10 cellular contexts compared by ENCODE assay signal in genomic region chr3:196178993-196179379, GRCh38. TPM values are rescaled to one million over a fixed set of nuclear protein-coding genes. Genes with fewer than 3 reads are reported as not detected.
DNase-seq lines count a peak whose midpoint lies in the region; ATAC-seq and TF ChIP-seq lines count a peak whose summit lies in the region.
"Had no signal": no experiment of that assay in that cellular context is flagged by ENCODE, and none has a peak within 500 bp of the region (broad histone marks: within the 10 kb centered on the region; RNA-seq: fewer than 3 reads in every experiment).

No MANE protein-coding gene starts in this region.

- H3K4me1 Mint-ChIP-seq in activated naive CD4-positive, alpha-beta T cell treated with anti-CD3 and anti-CD28 coated beads, Interleukin-2, amount 50 U/mL, for 24 hours = peaks cover 31% of the 10 kb centered on the region
- peaks cover 51% of the 10 kb centered on the region for H3K4me1 Mint-ChIP-seq in activated T-helper 2 cell treated with anti-CD3 and anti-CD28 coated beads, Interferon-gamma antibody, Interleukin-2, Interleukin-4, amounts not matched to agents 10 μg/mL and 5 μg/mL and 100 μg/mL, durations not matched to agents 14 hours and 24 hours and 36 hours (ENCODE audit: low read depth)

- no peak overlapping the region for H2BK5ac ChIP-seq in mesenchymal stem cell (ENCODE audit: low read depth, low read length, poor library complexity, severe bottlenecking)

- TF ChIP-seq CTCF in sigmoid colon (IDR thresholded peaks at IDR 0.05) = no peak

- intact Hi-C loops in activated T-helper 2 cell treated with anti-CD3 and anti-CD28 coated beads, Interferon-gamma antibody, Interleukin-2, Interleukin-4, amounts not matched to agents 10 μg/mL and 5 μg/mL and 100 μg/mL, durations not matched to agents 14 hours and 24 hours and 36 hours (cut with micrococcal nuclease) = loop anchor here (1.0 to 2.0 kb wide), 3 partner anchors 67 to 272 kb away; partner anchors contain the start of gene TFRC
- intact Hi-C loops in sigmoid colon (cut with DNase I) = no loop called here

- no peak for TF ChIP-seq EP300 in sigmoid colon (IDR thresholded peaks at IDR 0.05)

- H3K23ac ChIP-seq in mesenchymal stem cell (ENCODE audit: low read length in 2 of 2) = no peak overlapping the region

- no peak for TF ChIP-seq POLR2A in sigmoid colon (IDR thresholded peaks at IDR 0.05)

- H3K36me3 ChIP-seq in mesenchymal stem cell (ENCODE audit: control insufficient read depth in 1 of 2, insufficient read depth in 2 of 2, low read depth in 1 of 2, low read length in 2 of 2) (no peaks in the 10 kb centered on the region), thymus (ENCODE audit: control insufficient read depth, insufficient read depth) (no peaks in the 10 kb centered on the region), sigmoid colon (no peaks in the 10 kb centered on the region)
- H3K36me3 ChIP-seq: WERI-Rb-1 had no signal

- H3K4me3 ChIP-seq in mesenchymal stem cell (ENCODE audit: insufficient read depth in 1 of 2, low read depth in 1 of 2, low read length in 2 of 2) (no peak overlapping the region), thymus (ENCODE audit: low read length) (peak overlapping the region; percentile 38), sigmoid colon (no peak overlapping the region)

- H3K36me3 Mint-ChIP-seq in activated naive CD4-positive, alpha-beta T cell treated with anti-CD3 and anti-CD28 coated beads, Interleukin-2, amount 50 U/mL, for 24 hours = no peaks in the 10 kb centered on the region
- H3K36me3 Mint-ChIP-seq in activated T-helper 2 cell treated with anti-CD3 and anti-CD28 coated beads, Interferon-gamma antibody, Interleukin-2, Interleukin-4, amounts not matched to agents 10 μg/mL and 5 μg/mL and 100 μg/mL, durations not matched to agents 14 hours and 24 hours and 36 hours (ENCODE audit: low read depth) = no peaks in the 10 kb centered on the region

- no peaks in the 10 kb centered on the region for H3K79me1 ChIP-seq in mesenchymal stem cell (replicated peaks; ENCODE audit: low read length, poor library complexity, severe bottlenecking)

- no peaks in the 10 kb centered on the region for H3K9me3 Mint-ChIP-seq in activated naive CD4-positive, alpha-beta T cell treated with anti-CD3 and anti-CD28 coated beads, Interleukin-2, amount 50 U/mL, for 24 hours
- H3K9me3 Mint-ChIP-seq in activated T-helper 2 cell treated with anti-CD3 and anti-CD28 coated beads, Interferon-gamma antibody, Interleukin-2, Interleukin-4, amounts not matched to agents 10 μg/mL and 5 μg/mL and 100 μg/mL, durations not matched to agents 14 hours and 24 hours and 36 hours = no peaks in the 10 kb centered on the region

- H4K8ac ChIP-seq in mesenchymal stem cell (ENCODE audit: low read length) = no peak overlapping the region

- no peak for ATAC-seq in GM21786 (IDR thresholded peaks at IDR 0.05; ENCODE audit: unreplicated experiment)

- peak overlapping the region; percentile 97 for H3K27ac Mint-ChIP-seq in activated naive CD4-positive, alpha-beta T cell treated with anti-CD3 and anti-CD28 coated beads, Interleukin-2, amount 50 U/mL, for 24 hours
- peak overlapping the region; percentile 98 for H3K27ac Mint-ChIP-seq in activated T-helper 2 cell treated with anti-CD3 and anti-CD28 coated beads, Interferon-gamma antibody, Interleukin-2, Interleukin-4, amounts not matched to agents 10 μg/mL and 5 μg/mL and 100 μg/mL, durations not matched to agents 14 hours and 24 hours and 36 hours

- H2BK15ac ChIP-seq in mesenchymal stem cell (ENCODE audit: low read depth, poor library complexity, severe bottlenecking) = no peak overlapping the region

- no peak overlapping the region for H2AK5ac ChIP-seq in mesenchymal stem cell (ENCODE audit: low read length, severe bottlenecking)

- no peak overlapping the region for H4K91ac ChIP-seq in mesenchymal stem cell (ENCODE audit: low read length)

- no peak overlapping the region for H3K14ac ChIP-seq in mesenchymal stem cell (ENCODE audit: low read length in 2 of 2)

- H3K18ac ChIP-seq in mesenchymal stem cell (ENCODE audit: low read depth in 1 of 2, low read length in 2 of 2) = no peak overlapping the region

- no peak overlapping the region for H2AFZ ChIP-seq in mesenchymal stem cell (ENCODE audit: low read depth, low read length)

- no peak for DNase-seq in activated naive CD4-positive, alpha-beta T cell treated with anti-CD3 and anti-CD28 coated beads, Interleukin-2, amount 50 U/mL, for 16 hours
- DNase-seq in activated T-helper 2 cell treated with anti-CD3 and anti-CD28 coated beads, Interferon-gamma antibody, Interleukin-2, Interleukin-4, amounts not matched to agents 10 μg/mL and 5 μg/mL and 100 μg/mL, durations not matched to agents 14 hours and 24 hours and 36 hours (ENCODE audit: low spot score) = no peak
- no peak for DNase-seq in mesenchymal stem cell
- no peak for DNase-seq in sigmoid colon
- DNase-seq in NCI-H345 (lab: John Stamatoyannopoulos, UW) = no peak
- DNase-seq: WERI-Rb-1 had no signal

- H3K9me3 ChIP-seq in mesenchymal stem cell (ENCODE audit: control insufficient read depth, low read length) = no peaks in the 10 kb centered on the region
- no peaks in the 10 kb centered on the region for H3K9me3 ChIP-seq in thymus (ENCODE audit: control insufficient read depth)
- H3K9me3 ChIP-seq in sigmoid colon = no peaks in the 10 kb centered on the region

- H3K4me1 ChIP-seq in mesenchymal stem cell (ENCODE audit: control insufficient read depth, insufficient read depth, low read depth, low read length) = peaks cover 7% of the 10 kb centered on the region
- H3K4me1 ChIP-seq in thymus (ENCODE audit: control insufficient read depth, insufficient read depth, low read length) = peaks cover 19% of the 10 kb centered on the region
- no peaks in the 10 kb centered on the region for H3K4me1 ChIP-seq in sigmoid colon

- no peak overlapping the region for H3K4me2 ChIP-seq in mesenchymal stem cell (ENCODE audit: low read length, poor library complexity, severe bottlenecking)

- H3K27me3 Mint-ChIP-seq in activated naive CD4-positive, alpha-beta T cell treated with anti-CD3 and anti-CD28 coated beads, Interleukin-2, amount 50 U/mL, for 24 hours = no peaks in the 10 kb centered on the region
- H3K27me3 Mint-ChIP-seq in activated T-helper 2 cell treated with anti-CD3 and anti-CD28 coated beads, Interferon-gamma antibody, Interleukin-2, Interleukin-4, amounts not matched to agents 10 μg/mL and 5 μg/mL and 100 μg/mL, durations not matched to agents 14 hours and 24 hours and 36 hours (ENCODE audit: low read depth) = no peaks in the 10 kb centered on the region

- H3K9ac ChIP-seq in mesenchymal stem cell (ENCODE audit: low read length) = peak overlapping the region; percentile 14

- H2BK12ac ChIP-seq in mesenchymal stem cell (ENCODE audit: low read length in 2 of 2) = no peak overlapping the region

- H3K27ac ChIP-seq in mesenchymal stem cell (ENCODE audit: low read length, poor library complexity, severe bottlenecking) (no peak overlapping the region), thymus (ENCODE audit: low read depth) (peak overlapping the region; percentile 99), sigmoid colon (no peak overlapping the region)
- H3K27ac ChIP-seq: WERI-Rb-1 had no signal

- H3K27me3 ChIP-seq in mesenchymal stem cell (ENCODE audit: control insufficient read depth in 1 of 2, insufficient read depth in 1 of 2, low read length in 2 of 2) (peaks cover 0 to 19% of the 10 kb centered on the region in 2 experiments), thymus (ENCODE audit: control insufficient read depth, insufficient read depth) (no peaks in the 10 kb centered on the region), sigmoid colon (no peaks in the 10 kb centered on the region)

- 86% methylated on average over 3 of the region's 6 CpGs for WGBS in mesenchymal stem cell
- 73% methylated on average over 6 of the region's 6 CpGs for WGBS in thymus
- 23 to 65% methylated on average over 6 of the region's 6 CpGs for WGBS in sigmoid colon, 2 donors

- H3K4ac ChIP-seq in mesenchymal stem cell (ENCODE audit: low read depth in 1 of 2, low read length in 2 of 2) = no peak overlapping the region

- no peak overlapping the region for H2BK120ac ChIP-seq in mesenchymal stem cell (ENCODE audit: low read depth, low read length)

- H3K4me3 Mint-ChIP-seq in activated naive CD4-positive, alpha-beta T cell treated with anti-CD3 and anti-CD28 coated beads, Interleukin-2, amount 50 U/mL, for 24 hours = peak overlapping the region; percentile 80
- H3K4me3 Mint-ChIP-seq in activated T-helper 2 cell treated with anti-CD3 and anti-CD28 coated beads, Interferon-gamma antibody, Interleukin-2, Interleukin-4, amounts not matched to agents 10 μg/mL and 5 μg/mL and 100 μg/mL, durations not matched to agents 14 hours and 24 hours and 36 hours (ENCODE audit: low read depth) = peak overlapping the region; percentile 67

RNA-seq across cellular contexts. Expression of gene ZDHHC19, which starts 32.2 kb away (rescaled TPM):
- total RNA-seq in activated T-helper 2 cell treated with anti-CD3 and anti-CD28 coated beads, Interferon-gamma antibody, Interleukin-2, Interleukin-4, amounts not matched to agents 10 μg/mL and 5 μg/mL and 100 μg/mL, durations not matched to agents 14 hours and 24 hours and 36 hours = not detected in 2 replicates
- not detected for polyA plus RNA-seq in mesenchymal stem cell (2013, experiment 1 of 2)
- not detected for polyA plus RNA-seq in mesenchymal stem cell (2013, experiment 2 of 2)
- polyA plus RNA-seq in thymus = 0.68 TPM
- total RNA-seq in sigmoid colon = under 1 TPM in 1 of 4 donors, not detected in 3; 0.99 TPM
- under 1 TPM in 1 of 3 donors, not detected in 2; 0.38 TPM for polyA plus RNA-seq in sigmoid colon
- total RNA-seq: Right ventricle myocardium superior had no signal

RNA-seq across cellular contexts. Expression of gene SLC51A, which starts 37.3 kb away (rescaled TPM):
- total RNA-seq in activated T-helper 2 cell treated with anti-CD3 and anti-CD28 coated beads, Interferon-gamma antibody, Interleukin-2, Interleukin-4, amounts not matched to agents 10 μg/mL and 5 μg/mL and 100 μg/mL, durations not matched to agents 14 hours and 24 hours and 36 hours = not detected in 2 replicates
- not detected for polyA plus RNA-seq in mesenchymal stem cell (2013, experiment 1 of 2)
- not detected for polyA plus RNA-seq in mesenchymal stem cell (2013, experiment 2 of 2)
- polyA plus RNA-seq in thymus = 2.1 TPM
- total RNA-seq in sigmoid colon = not detected
- 10 to 100 TPM in 2 of 3 donors, 1 to 10 TPM in 1; 7.8 to 22.7 (median 11.1) TPM for polyA plus RNA-seq in sigmoid colon
- total RNA-seq: Right ventricle myocardium superior had no signal
